Comparison of ENCODE assay signal across 16 cellular contexts in the genomic region with DNA sequence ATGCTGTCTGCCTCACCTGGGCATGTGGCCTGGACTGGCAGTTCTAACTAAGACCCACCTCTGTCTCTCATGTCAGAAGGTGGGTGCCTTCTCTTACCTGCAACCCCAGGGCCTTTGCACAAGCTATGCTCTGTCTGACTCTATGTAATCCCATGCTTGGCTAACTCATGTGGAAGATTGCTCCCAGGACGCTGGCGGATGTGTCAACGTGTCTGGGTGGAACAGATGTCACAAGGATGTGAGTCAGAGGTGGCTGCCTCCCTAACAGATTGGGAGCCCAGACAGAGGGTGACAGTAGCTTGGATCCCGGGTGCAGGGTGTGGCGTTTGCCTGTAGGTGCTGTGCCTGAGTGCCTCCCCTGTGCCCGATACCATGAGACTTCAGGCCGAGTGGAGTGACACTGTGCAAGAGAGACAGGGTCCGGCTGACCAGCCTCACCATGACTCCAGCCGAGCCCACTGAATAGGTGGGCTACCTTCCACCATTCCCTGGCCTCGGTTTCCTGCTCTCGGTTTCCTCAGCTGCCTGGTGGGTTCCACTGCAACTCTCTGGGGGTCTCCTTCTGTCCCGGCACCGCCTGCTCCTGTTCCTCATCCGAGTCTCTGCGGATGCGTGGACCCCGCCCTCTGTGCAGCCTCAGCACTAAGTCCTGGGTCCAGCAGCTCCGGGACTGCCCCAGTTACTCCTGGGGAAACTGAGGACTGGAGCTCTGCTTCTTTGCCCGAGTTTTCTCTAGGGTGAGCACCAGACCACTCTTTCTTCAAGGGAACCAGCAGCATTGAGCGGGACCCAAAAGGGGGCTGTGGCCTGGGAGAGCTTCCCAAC. TPM values are rescaled to one million over a fixed set of nuclear protein-coding genes. Genes with fewer than 3 reads are reported as not detected.
DNase-seq lines count a peak whose midpoint lies in the region; ATAC-seq, FAIRE-seq and TF ChIP-seq lines count a peak whose summit lies in the region.
"Had no signal": no experiment of that assay in that cellular context is flagged by ENCODE, and none has a peak within 500 bp of the region (broad histone marks: within the 10 kb centered on the region; RNA-seq: fewer than 3 reads in every experiment).

No MANE protein-coding gene starts in this region.

- peaks cover 23% of the 10 kb centered on the region for H3K36me3 Mint-ChIP-seq in stimulated activated effector memory CD8-positive, alpha-beta T cell treated with anti-CD3 and anti-CD28 coated beads, Interleukin-12 subunit alpha, Interleukin-12 subunit beta, amount 100 ng/mL, for 72 hours

- no peak for FAIRE-seq in small intestine (lab: Jason Lieb, UNC)

- H3K4me3 ChIP-seq in Peyer's patch (no peak overlapping the region), small intestine (ENCODE audit: low read depth in 1 of 2, low read length in 2 of 2) (no peak overlapping the region)
- H3K4me3 ChIP-seq: dorsolateral prefrontal cortex, GM23338 had no signal

- DNase-seq in HK-2 (ENCODE audit: unreplicated experiment) (peak; percentile 62), Peyer's patch (peak in 2 of 3 donors; percentile 73 to 81), cardiac septum (ENCODE audit: low spot score) (peak; percentile 75), small intestine (peak; percentile 64), NCI-H146 (lab: John Stamatoyannopoulos, UW) (no peak), KG1 (lab: John Stamatoyannopoulos, UW) (no peak)
- DNase-seq in stimulated activated CD8-positive, alpha-beta memory T cell treated with anti-CD3 and anti-CD28 coated beads, Interleukin-4, amount 100 ng/mL, for 48 hours = no peak
- DNase-seq in stimulated activated effector memory CD8-positive, alpha-beta T cell treated with anti-CD3 and anti-CD28 coated beads, Interleukin-12 subunit alpha, Interleukin-12 subunit beta, amount 100 ng/mL, for 72 hours (ENCODE audit: low spot score in 2 of 2) = no peak
- DNase-seq: activated gamma-delta T cell; NCI-H1092; RPMI8226; stimulated activated CD4-positive, alpha-beta T cell treated with anti-CD3 and anti-CD28 coated beads, Interleukin-4, amount 100 ng/mL, for 4 hours had no signal

- no peaks in the 10 kb centered on the region for H3K9me3 ChIP-seq in Peyer's patch
- H3K9me3 ChIP-seq in small intestine (ENCODE audit: control insufficient read depth, low read depth) = no peaks in the 10 kb centered on the region

- no peak for ATAC-seq in stimulated activated effector memory CD8-positive, alpha-beta T cell treated with anti-CD3 and anti-CD28 coated beads, Interleukin-12 subunit alpha, Interleukin-12 subunit beta, amount 100 ng/mL, for 72 hours
- ATAC-seq: activated CD4-positive, CD25-positive, alpha-beta regulatory T cell treated with anti-CD3 and anti-CD28 coated beads, Interleukin-2, amount 50 U/mL, for 24 hours; GM23338 had no signal

- no peaks in the 10 kb centered on the region for H3K36me3 ChIP-seq in Peyer's patch
- no peaks in the 10 kb centered on the region for H3K36me3 ChIP-seq in small intestine (ENCODE audit: control insufficient read depth in 2 of 2, insufficient read depth in 2 of 2, low read length in 2 of 2)

- H3K27ac ChIP-seq in Peyer's patch = peak overlapping the region in 2 of 4 donors; percentile 16 to 94
- H3K27ac ChIP-seq in small intestine (ENCODE audit: low read depth in 1 of 2, low read length in 1 of 2) = peak overlapping the region; percentile 6 to 57

- TF ChIP-seq CTCF in Peyer's patch (IDR thresholded peaks at IDR 0.05) = peak in 2 of 6 experiments; percentile 15 to 26

- peaks cover 35% of the 10 kb centered on the region for H3K4me1 Mint-ChIP-seq in stimulated activated effector memory CD8-positive, alpha-beta T cell treated with anti-CD3 and anti-CD28 coated beads, Interleukin-12 subunit alpha, Interleukin-12 subunit beta, amount 100 ng/mL, for 72 hours

- no peak overlapping the region for H3K4me3 Mint-ChIP-seq in stimulated activated effector memory CD8-positive, alpha-beta T cell treated with anti-CD3 and anti-CD28 coated beads, Interleukin-12 subunit alpha, Interleukin-12 subunit beta, amount 100 ng/mL, for 72 hours
- H3K4me3 Mint-ChIP-seq: GM23338, nephron had no signal

- peaks cover 34 to 89% (median 57%) of the 10 kb centered on the region in 4 donors for H3K4me1 ChIP-seq in Peyer's patch
- H3K4me1 ChIP-seq in small intestine (ENCODE audit: control insufficient read depth in 2 of 2, insufficient read depth in 1 of 2, low read depth in 1 of 2, low read length in 1 of 2) = peaks cover 22 to 32% of the 10 kb centered on the region in 2 donors

- intact Hi-C loops in cardiac septum (cut with DNase I) = no loop called here

- WGBS in small intestine, 3 donors = 86 to 92% (median 88%) methylated on average over 20 of the region's 20 CpGs

- TF ChIP-seq POLR2A in Peyer's patch (IDR thresholded peaks at IDR 0.05) = no peak

- H3K9me3 Mint-ChIP-seq in stimulated activated effector memory CD8-positive, alpha-beta T cell treated with anti-CD3 and anti-CD28 coated beads, Interleukin-12 subunit alpha, Interleukin-12 subunit beta, amount 100 ng/mL, for 72 hours = no peaks in the 10 kb centered on the region
- H3K9me3 Mint-ChIP-seq: GM23338, nephron had no signal

- no peak overlapping the region for H3K27ac Mint-ChIP-seq in stimulated activated effector memory CD8-positive, alpha-beta T cell treated with anti-CD3 and anti-CD28 coated beads, Interleukin-12 subunit alpha, Interleukin-12 subunit beta, amount 100 ng/mL, for 72 hours
- H3K27ac Mint-ChIP-seq: GM23338 had no signal

- H3K27me3 ChIP-seq in Peyer's patch (no peaks in the 10 kb centered on the region), small intestine (ENCODE audit: control insufficient read depth in 2 of 2, insufficient read depth in 2 of 2, low read length in 2 of 2) (no peaks in the 10 kb centered on the region)
- H3K27me3 ChIP-seq: dorsolateral prefrontal cortex had no signal

RNA-seq across cellular contexts. Expression of gene SH3BP2, which starts 11.0 kb away (rescaled TPM):
- total RNA-seq in Peyer's patch (100 to 1,000 TPM in 2 of 4 donors, 10 to 100 TPM in 2; 54.8 to 208 (median 102) TPM), cardiac septum (19.1 TPM)
- 10 to 100 TPM in 2 of 3 donors, 1 to 10 TPM in 1; 8.9 to 33.7 (median 13.4) TPM for polyA plus RNA-seq in small intestine

RNA-seq across cellular contexts. Expression of gene ADD1, which starts 39.8 kb away (rescaled TPM):
- 100 to 1,000 TPM; 290 to 470 (median 372) TPM for total RNA-seq in Peyer's patch
- total RNA-seq in cardiac septum = 213 TPM
- 100 to 1,000 TPM; 158 to 262 (median 180) TPM for polyA plus RNA-seq in small intestine

RNA-seq across cellular contexts. Expression of gene TNIP2, which starts 47.7 kb away (rescaled TPM):
- 100 to 1,000 TPM; 135 to 255 (median 145) TPM for total RNA-seq in Peyer's patch
- total RNA-seq in cardiac septum = 22.6 TPM
- polyA plus RNA-seq in small intestine = 100 to 1,000 TPM in 1 of 3 donors, 10 to 100 TPM in 2; 50.8 to 109 (median 69.7) TPM

Comparison
In these comparisons a context has a peak if more than half of its experiments do, and no peak if none do; other contexts are left out.
1. DNase-seq: peak in HK-2 (single experiment), Peyer's patch (2 of 3), cardiac septum (single experiment) and small intestine (single experiment); none in NCI-H146 (single experiment), stimulated activated CD8-positive, alpha-beta memory T cell treated with anti-CD3 and anti-CD28 coated beads, Interleukin-4, amount 100 ng/mL, for 48 hours (single experiment), KG1 (single experiment) and stimulated activated effector memory CD8-positive, alpha-beta T cell treated with anti-CD3 and anti-CD28 coated beads, Interleukin-12 subunit alpha, Interleukin-12 subunit beta, amount 100 ng/mL, for 72 hours (0 of 2).